11 cellular contexts compared by ENCODE assay signal in genomic region chr13:110254751-110255553, GRCh38. TPM values are rescaled to one million over a fixed set of nuclear protein-coding genes. Genes with fewer than 3 reads are reported as not detected.
A peak's percentile ranks its signal among the peaks of the same experiment; 100 is the strongest.
DNase-seq lines count a peak whose midpoint lies in the region; ATAC-seq and TF ChIP-seq lines count a peak whose summit lies in the region.
"Had no signal": no experiment of that assay in that cellular context is flagged by ENCODE, and none has a peak within 500 bp of the region (broad histone marks: within the 10 kb centered on the region; RNA-seq: fewer than 3 reads in every experiment).

No MANE protein-coding gene starts in this region.

- H3K27me3 Mint-ChIP-seq in nephron (ENCODE audit: low read depth) = peaks cover 3% of the 10 kb centered on the region

- peaks cover 16% of the 10 kb centered on the region for H3K36me3 Mint-ChIP-seq in nephron (ENCODE audit: low read depth)

- H3K4me3 ChIP-seq in right atrium auricular region (no peak overlapping the region), duodenal mucosa (ENCODE audit: low read depth in 1 of 2, low read length in 2 of 2) (no peak overlapping the region), urinary bladder (ENCODE audit: low read depth, low read length) (no peak overlapping the region)
- H3K4me3 ChIP-seq: adrenal gland, HAP-1, right lobe of liver had no signal

- DNase-seq in right atrium auricular region (ENCODE audit: low spot score) (peak; percentile 55), left cardiac atrium (no peak)
- DNase-seq: right lobe of liver had no signal

- H3K27ac ChIP-seq in right atrium auricular region (peak overlapping the region; percentile 58 to 70), duodenal mucosa (ENCODE audit: low read depth, low read length) (peak overlapping the region; percentile 62), urinary bladder (ENCODE audit: low read depth) (peak overlapping the region; percentile 27)

- H3K9me3 Mint-ChIP-seq in nephron = peaks cover 3% of the 10 kb centered on the region

- no peak overlapping the region for H3K9ac ChIP-seq in duodenal mucosa (ENCODE audit: low read depth in 1 of 2, low read length in 2 of 2)

- H3K4me3 Mint-ChIP-seq in nephron = no peak overlapping the region

- 74% methylated on average over 9 of the region's 9 CpGs for WGBS in urinary bladder

- H3K27me3 ChIP-seq in right atrium auricular region (no peaks in the 10 kb centered on the region), duodenal mucosa (ENCODE audit: control insufficient read depth in 1 of 2, insufficient read depth in 2 of 2, low read length in 2 of 2) (no peaks in the 10 kb centered on the region)
- H3K27me3 ChIP-seq: adrenal gland, right lobe of liver had no signal

- peak overlapping the region in 2 of 3 experiments; percentile 15 to 68 for H3K27ac Mint-ChIP-seq in nephron

- H3K9me3 ChIP-seq in right atrium auricular region (no peaks in the 10 kb centered on the region), duodenal mucosa (ENCODE audit: control insufficient read depth in 1 of 2, low read length in 2 of 2) (no peaks in the 10 kb centered on the region)
- H3K9me3 ChIP-seq: adrenal gland, HAP-1, right lobe of liver had no signal

- TF ChIP-seq CTCF in right atrium auricular region (IDR thresholded peaks at IDR 0.05) (no peak), nephron (IDR thresholded peaks at IDR 0.05; ENCODE audit: unreplicated experiment in 3 of 3) (no peak)

- intact Hi-C loops in left cardiac atrium (cut with DNase I) = no loop called here

- H3K4me1 ChIP-seq in right atrium auricular region (peaks cover 0 to 55% of the 10 kb centered on the region in 2 donors), duodenal mucosa (ENCODE audit: control insufficient read depth in 1 of 2, insufficient read depth in 2 of 2, low read length in 2 of 2) (peaks cover 5 to 15% of the 10 kb centered on the region in 2 donors), urinary bladder (ENCODE audit: insufficient read depth) (no peaks in the 10 kb centered on the region)
- H3K4me1 ChIP-seq: HAP-1, right lobe of liver had no signal

- ATAC-seq in left cardiac atrium (no peak), HG02852 (IDR thresholded peaks at IDR 0.05; ENCODE audit: unreplicated experiment) (no peak), GM18909 (IDR thresholded peaks at IDR 0.05; ENCODE audit: poor library complexity, unreplicated experiment) (no peak), GM18873 (IDR thresholded peaks at IDR 0.05; ENCODE audit: low FRiP score, unreplicated experiment) (no peak)

- peaks cover 39% of the 10 kb centered on the region for H3K4me1 Mint-ChIP-seq in nephron

- H3K36me3 ChIP-seq in right atrium auricular region (no peaks in the 10 kb centered on the region), duodenal mucosa (ENCODE audit: control insufficient read depth in 1 of 2, insufficient read depth in 2 of 2, low read length in 2 of 2) (no peaks in the 10 kb centered on the region), urinary bladder (ENCODE audit: insufficient read depth) (no peaks in the 10 kb centered on the region)
- H3K36me3 ChIP-seq: adrenal gland, HAP-1, right lobe of liver had no signal

RNA-seq across cellular contexts. Expression of gene COL4A1, which starts 52.0 kb away (rescaled TPM):
- total RNA-seq in right atrium auricular region (100 to 1,000 TPM; 140 to 201 TPM), left cardiac atrium (100 to 1,000 TPM; 210 to 456 TPM), urinary bladder (1,096 TPM)
- 334 TPM for polyA plus RNA-seq in urinary bladder

RNA-seq across cellular contexts. Expression of gene COL4A2, which starts 52.1 kb away (rescaled TPM):
- 100 to 1,000 TPM; 141 to 153 TPM for total RNA-seq in right atrium auricular region
- 100 to 1,000 TPM; 176 to 384 TPM for total RNA-seq in left cardiac atrium
- 465 TPM for total RNA-seq in urinary bladder
- polyA plus RNA-seq in urinary bladder = 488 TPM
